ENCODE assay signal across 8 cellular contexts in the genomic region with DNA sequence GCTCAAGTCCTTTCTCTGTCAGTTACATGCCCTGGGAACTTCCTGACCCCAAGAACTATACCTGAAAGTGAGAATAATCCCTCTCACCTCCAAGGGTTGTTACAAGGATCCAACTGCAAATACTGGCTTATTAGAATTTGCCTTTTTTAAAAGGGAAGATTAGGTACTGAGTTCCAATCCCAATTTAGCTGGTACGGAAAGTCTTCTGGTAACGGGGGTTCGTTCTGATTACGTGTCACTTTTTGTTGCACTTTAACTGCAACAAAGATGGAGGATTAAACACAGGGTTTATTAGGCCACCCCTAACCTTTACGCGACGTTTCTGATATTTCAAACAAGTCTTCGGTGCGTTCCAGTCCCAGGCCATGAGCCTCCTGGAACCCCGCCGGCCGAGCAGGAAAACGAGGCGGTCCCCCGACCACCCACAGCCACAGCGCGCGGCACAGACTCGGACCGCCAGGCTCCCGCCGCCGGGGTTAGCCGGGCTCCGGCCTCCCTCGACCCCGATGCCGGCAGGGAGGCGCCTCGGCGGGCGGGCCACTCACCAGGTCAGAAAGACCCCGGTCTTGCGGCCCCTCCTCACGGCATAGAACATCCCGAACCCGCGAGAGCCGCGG. TPM values are rescaled to one million over a fixed set of nuclear protein-coding genes. Genes with fewer than 3 reads are reported as not detected.
DNase-seq lines count a peak whose midpoint lies in the region; ATAC-seq and TF ChIP-seq lines count a peak whose summit lies in the region.

No MANE protein-coding gene starts in this region.

- H3K27ac ChIP-seq in SJSA1 (peak overlapping the region; percentile 84), psoas muscle (peak overlapping the region; percentile 97)

- H3K36me3 ChIP-seq in SJSA1 (peaks cover 45% of the 10 kb centered on the region), psoas muscle (ENCODE audit: insufficient read depth in 1 of 2, low read depth in 1 of 2) (peaks cover 4 to 59% of the 10 kb centered on the region in 2 donors)

- H3K4me1 ChIP-seq in SJSA1 (replicated peaks) (peaks cover 13% of the 10 kb centered on the region), psoas muscle (peaks cover 14% of the 10 kb centered on the region)

- no peak for TF ChIP-seq CTCF in fibroblast of mammary gland (conservative IDR thresholded peaks at IDR 0.05; ENCODE audit: control insufficient read depth, insufficient read depth, low read depth, low read length)
- no peak for TF ChIP-seq CTCF in psoas muscle (IDR thresholded peaks at IDR 0.05)

- DNase-seq in NCI-H146 (lab: John Stamatoyannopoulos, UW) (peak; percentile 68), NCI-H146 treated with DMSO at 0.1 percent for 48 hours (lab: John Stamatoyannopoulos, UW; ENCODE audit: unreplicated experiment) (no peak), SJSA1 (ENCODE audit: low read depth in 1 of 2, low spot score in 2 of 2) (peak in 1 of 2 experiments; percentile 18), fibroblast of mammary gland (ENCODE audit: low read depth) (no peak), psoas muscle (no peak), GM19240 (ENCODE audit: insufficient read length, low spot score) (no peak), mucosa of gallbladder (ENCODE audit: low spot score) (no peak)

- H3K4me3 ChIP-seq in SJSA1 (peak overlapping the region; percentile 89), fibroblast of mammary gland (ENCODE audit: control insufficient read depth, low read depth, low read length) (peak overlapping the region; percentile 64), psoas muscle (peak overlapping the region; percentile 97)

- H3K27me3 ChIP-seq in SJSA1 (replicated peaks), result no peaks in the 10 kb centered on the region
- no peaks in the 10 kb centered on the region for H3K27me3 ChIP-seq in psoas muscle (ENCODE audit: insufficient read depth in 3 of 3, low read length in 2 of 3)

- H3K9me3 ChIP-seq in SJSA1 (replicated peaks) (no peaks in the 10 kb centered on the region), psoas muscle (no peaks in the 10 kb centered on the region)

- peak; percentile 14 for ATAC-seq in HG02884 (IDR thresholded peaks at IDR 0.05; ENCODE audit: unreplicated experiment)
- ATAC-seq in psoas muscle, result no peak

- intact Hi-C loops in psoas muscle (cut with DNase I), result loop anchor here (2.0 to 5.0 kb wide), 3 partner anchors 17 to 85 kb away; partner anchors contain the start of genes RPS7 (in 2 of the 2) and ADI1 (in 1 of the 2)

- whole genome bisulfite sequencing in psoas muscle, 3 donors, result 0 to 1% (median 0%) methylated on average over 38 to 40 of the region's 40 CpGs

RNA-seq across cellular contexts. Expression of gene RNASEH1, which starts 0.4 kb away (rescaled TPM):
- total RNA-seq in SJSA1 (2014; rRNA removed; shearing (Covaris generic)), result 53.0 and 57.8 TPM in 2 replicates
- total RNA-seq in psoas muscle, result 10 to 100 TPM; 15.6 to 32.4 (median 20.9) TPM
- polyA plus RNA-seq in psoas muscle, result 10 to 100 TPM; 11.5 to 45.6 (median 21.1) TPM
- 14.9 TPM for total RNA-seq in mucosa of gallbladder

RNA-seq across cellular contexts. Expression of gene RPS7, which starts 17.4 kb away (rescaled TPM):
- total RNA-seq in SJSA1 (2014; rRNA removed; shearing (Covaris generic)), result 2,552 and 3,656 TPM in 2 replicates
- total RNA-seq in psoas muscle (100 to 1,000 TPM; 471 to 725 (median 638) TPM), mucosa of gallbladder (690 TPM)
- 1,000 to 10,000 TPM; 1,251 to 1,967 (median 1,335) TPM for polyA plus RNA-seq in psoas muscle

RNA-seq across cellular contexts. Expression of gene COLEC11, which starts 37.2 kb away (rescaled TPM):
- total RNA-seq in SJSA1 (2014; rRNA removed; shearing (Covaris generic)), result not detected in 2 replicates
- total RNA-seq in psoas muscle (under 1 TPM in 3 of 4 donors, not detected in 1; 0.22 to 0.79 (median 0.40) TPM), mucosa of gallbladder (79.0 TPM)
- 1 to 10 TPM in 1 of 3 donors, under 1 TPM in 2; 0.23 to 1.0 (median 0.35) TPM for polyA plus RNA-seq in psoas muscle

RNA-seq across cellular contexts. Expression of gene ADI1, which starts 38.4 kb away (rescaled TPM):
- 78.2 and 82.7 TPM in 2 replicates for total RNA-seq in SJSA1 (2014; rRNA removed; shearing (Covaris generic))
- 100 to 1,000 TPM in 2 of 4 donors, 10 to 100 TPM in 2; 42.5 to 137 (median 76.1) TPM for total RNA-seq in psoas muscle
- polyA plus RNA-seq in psoas muscle, result 10 to 100 TPM; 42.7 to 95.0 (median 43.7) TPM
- total RNA-seq in mucosa of gallbladder, result 223 TPM

Comparison
In these comparisons a context has a peak if more than half of its experiments do, and no peak if none do; other contexts are left out.
1. RNA of gene COLEC11, which starts 37.2 kb away (total RNA-seq): 79.0 TPM in mucosa of gallbladder (single experiment); 0.22 to 0.79 TPM in psoas muscle and not detected in SJSA1; every median in the first group is over 10 times any median in the second.
2. Peak in every context shown above with its lines, with median percentiles within 50 percentile points of each other: H3K4me3 ChIP-seq.